ENCODE assay signal across 9 cellular contexts in the genomic region with DNA sequence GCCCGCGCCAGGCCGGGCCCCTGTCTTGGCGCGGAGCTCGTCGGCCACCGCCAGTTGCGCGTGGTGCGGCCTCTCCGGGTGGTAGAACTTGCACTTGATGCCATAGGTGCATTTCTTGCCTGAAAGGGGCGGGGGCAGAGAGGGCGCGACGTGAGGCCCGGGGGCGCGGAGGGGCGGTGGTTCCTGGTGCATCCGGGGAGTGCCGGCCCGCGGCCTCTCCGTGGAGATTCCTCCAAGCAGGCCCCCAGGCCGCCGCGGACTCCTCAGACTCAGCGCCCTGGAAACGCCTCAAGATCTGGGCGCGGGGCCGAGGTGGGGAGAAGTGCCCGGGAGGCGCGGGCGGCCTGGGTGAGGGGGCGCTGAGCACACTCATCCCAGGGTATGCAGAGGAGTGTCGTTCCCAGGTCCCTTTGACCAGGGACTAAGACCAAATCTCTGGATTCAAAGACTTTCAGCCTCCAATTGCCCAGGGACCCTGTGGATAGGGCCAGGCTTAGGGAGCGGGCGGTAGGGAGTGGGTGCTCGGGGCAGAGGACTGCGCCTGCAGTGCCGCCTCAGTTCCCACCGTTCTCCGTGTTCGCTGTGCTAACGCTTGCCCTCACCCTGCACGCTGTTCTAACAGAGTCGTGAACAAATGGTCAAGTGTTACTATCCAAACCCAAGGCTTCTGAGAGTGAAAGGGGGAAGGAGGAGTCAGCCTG. TPM values are rescaled to one million over a fixed set of nuclear protein-coding genes. Genes with fewer than 3 reads are reported as not detected.
DNase-seq lines count a peak whose midpoint lies in the region; ATAC-seq, FAIRE-seq and TF ChIP-seq lines count a peak whose summit lies in the region.
"Had no signal": no experiment of that assay in that cellular context is flagged by ENCODE, and none has a peak within 500 bp of the region (broad histone marks: within the 10 kb centered on the region; RNA-seq: fewer than 3 reads in every experiment).

No MANE protein-coding gene starts in this region.

- H3F3A ChIP-seq in PC-9 (ENCODE audit: insufficient read depth, low read depth), result peaks cover 11% of the 10 kb centered on the region; the same call in 1 of the 2 replicates

- H3K27ac ChIP-seq in RWPE1 (no peak overlapping the region), PC-9 (no peak overlapping the region)

- no peaks in the 10 kb centered on the region for H3K36me3 ChIP-seq in bronchial epithelial cell (ENCODE audit: control insufficient read depth, insufficient read depth, low read length)
- no peaks in the 10 kb centered on the region for H3K36me3 ChIP-seq in PC-9 (ENCODE audit: low read depth)

- DNase-seq in NCI-H69 (lab: John Stamatoyannopoulos, UW) (peak; percentile 42), bronchial epithelial cell (ENCODE audit: low read depth) (no peak), left colon (peak; percentile 79 to 87), RWPE1 (ENCODE audit: low spot score) (no peak), kidney glomerular epithelial cell (lab: John Stamatoyannopoulos, UW) (no peak), HuH-7.5 (ENCODE audit: low spot score) (no peak), PC-9 (no peak)
- DNase-seq: immature natural killer cell had no signal

- no peak overlapping the region for H3K27ac Mint-ChIP-seq in stimulated activated memory B cell treated with anti-CD40 and anti-IgM and Interleukin-4, amounts not matched to agents 10 μg/mL and 1 μg/mL and 100 μg/mL, for 72 hours
- H3K27ac Mint-ChIP-seq: immature natural killer cell had no signal

- CTCF ChIA-PET in RWPE1 (lab: Yijun Ruan, JAX) (interaction anchor here (0.6 kb wide), 1 partner anchor 19 kb away, joined by 4 read pairs; no protein-coding TSS in a partner anchor), PC-9 (lab: Charles Lee) (no interaction called here)

- no peaks in the 10 kb centered on the region for H3K79me2 ChIP-seq in PC-9 (ENCODE audit: low read depth)

- no peaks in the 10 kb centered on the region for H3K27me3 Mint-ChIP-seq in stimulated activated memory B cell treated with anti-CD40 and anti-IgM and Interleukin-4, amounts not matched to agents 10 μg/mL and 1 μg/mL and 100 μg/mL, for 72 hours

- POLR2A ChIA-PET in RWPE1 (lab: Yijun Ruan, JAX; ENCODE audit: low non-redundant PET) (no interaction called here), PC-9 (lab: Charles Lee; ENCODE audit: unreplicated experiment) (no interaction called here)

- no peaks in the 10 kb centered on the region for H3K9me3 Mint-ChIP-seq in stimulated activated memory B cell treated with anti-CD40 and anti-IgM and Interleukin-4, amounts not matched to agents 10 μg/mL and 1 μg/mL and 100 μg/mL, for 72 hours
- H3K9me3 Mint-ChIP-seq: immature natural killer cell had no signal

- intact Hi-C loops in left colon (cut with DNase I, micrococcal nuclease), result no loop called here
- intact Hi-C loops in PC-9 (cut with micrococcal nuclease; ENCODE audit: unreplicated experiment), result no loop called here

- no peaks in the 10 kb centered on the region for H4K20me1 ChIP-seq in PC-9 (ENCODE audit: insufficient read depth)

- no TSS peak for BruUV-seq in PC-9 (replicated peaks; lab: Mats Ljungman, UMichigan)

- peaks cover 10% of the 10 kb centered on the region for H3K4me1 Mint-ChIP-seq in stimulated activated memory B cell treated with anti-CD40 and anti-IgM and Interleukin-4, amounts not matched to agents 10 μg/mL and 1 μg/mL and 100 μg/mL, for 72 hours
- H3K4me1 Mint-ChIP-seq: immature natural killer cell had no signal

- H3K9me3 ChIP-seq in PC-9 (ENCODE audit: insufficient read depth, low read depth), result no peaks in the 10 kb centered on the region

- H3K9me2 ChIP-seq in PC-9 (ENCODE audit: insufficient read depth), result no peaks in the 10 kb centered on the region

- H3K36me3 Mint-ChIP-seq in stimulated activated memory B cell treated with anti-CD40 and anti-IgM and Interleukin-4, amounts not matched to agents 10 μg/mL and 1 μg/mL and 100 μg/mL, for 72 hours, result peaks cover 29% of the 10 kb centered on the region

- no peak overlapping the region for H3K4me3 Mint-ChIP-seq in stimulated activated memory B cell treated with anti-CD40 and anti-IgM and Interleukin-4, amounts not matched to agents 10 μg/mL and 1 μg/mL and 100 μg/mL, for 72 hours

- H3K4me3 ChIP-seq in bronchial epithelial cell (ENCODE audit: low read depth, low read length) (peak overlapping the region; percentile 41), PC-9 (no peak overlapping the region)

- FAIRE-seq in bronchial epithelial cell (lab: Jason Lieb, UNC), result no peak

- no peak overlapping the region for H3K4me2 ChIP-seq in PC-9

- H2AFZ ChIP-seq in PC-9, result no peak overlapping the region

- H3K4me1 ChIP-seq in PC-9 (replicated peaks; ENCODE audit: insufficient read depth), result peaks cover 10% of the 10 kb centered on the region

- TF ChIP-seq CTCF in bronchial epithelial cell (IDR thresholded peaks at IDR 0.05; ENCODE audit: insufficient read depth, low read length, severe bottlenecking), result no peak
- no peak for TF ChIP-seq CTCF in RWPE1 (conservative IDR thresholded peaks at IDR 0.05; ENCODE audit: low read depth)
- no peak for TF ChIP-seq CTCF in PC-9 (conservative IDR thresholded peaks at IDR 0.05)

- peak; percentile 68 for ATAC-seq in left colon
- ATAC-seq in stimulated activated memory B cell treated with anti-CD40 and anti-IgM and Interleukin-4, amounts not matched to agents 10 μg/mL and 1 μg/mL and 100 μg/mL, for 72 hours, result peak; percentile 57

- H3K27me3 ChIP-seq in bronchial epithelial cell (ENCODE audit: control insufficient read depth, insufficient read depth, low read length), result no peaks in the 10 kb centered on the region
- H3K27me3 ChIP-seq in PC-9 (ENCODE audit: insufficient read depth, low read depth), result no peaks in the 10 kb centered on the region

RNA-seq across cellular contexts. Expression of a gene that starts 33.3 kb away (rescaled TPM):
- total RNA-seq in bronchial epithelial cell, result under 0.01 TPM in 2 replicates
- 1 to 10 TPM; 4.3 to 8.7 TPM for total RNA-seq in left colon
- 0.10 TPM in 1 of 2 replicates, not detected in the other for total RNA-seq in PC-9 (2021)

RNA-seq across cellular contexts. Expression of a gene that starts 51.4 kb away (rescaled TPM):
- 0.79 and 1.2 TPM in 2 replicates for total RNA-seq in bronchial epithelial cell
- total RNA-seq in left colon, result 1 to 10 TPM; 2.1 to 2.7 TPM
- 1.8 TPM in 2 replicates for total RNA-seq in PC-9 (2021)

Comparison
In these comparisons a context has a peak if more than half of its experiments do, and no peak if none do; other contexts are left out.
1. DNase-seq: peak in NCI-H69 (single experiment) and left colon (2 of 2); none in bronchial epithelial cell (single experiment), RWPE1 (single experiment), kidney glomerular epithelial cell (single experiment), HuH-7.5 (single experiment) and PC-9 (0 of 2).